11 cellular contexts compared by ENCODE assay signal in the genomic region with DNA sequence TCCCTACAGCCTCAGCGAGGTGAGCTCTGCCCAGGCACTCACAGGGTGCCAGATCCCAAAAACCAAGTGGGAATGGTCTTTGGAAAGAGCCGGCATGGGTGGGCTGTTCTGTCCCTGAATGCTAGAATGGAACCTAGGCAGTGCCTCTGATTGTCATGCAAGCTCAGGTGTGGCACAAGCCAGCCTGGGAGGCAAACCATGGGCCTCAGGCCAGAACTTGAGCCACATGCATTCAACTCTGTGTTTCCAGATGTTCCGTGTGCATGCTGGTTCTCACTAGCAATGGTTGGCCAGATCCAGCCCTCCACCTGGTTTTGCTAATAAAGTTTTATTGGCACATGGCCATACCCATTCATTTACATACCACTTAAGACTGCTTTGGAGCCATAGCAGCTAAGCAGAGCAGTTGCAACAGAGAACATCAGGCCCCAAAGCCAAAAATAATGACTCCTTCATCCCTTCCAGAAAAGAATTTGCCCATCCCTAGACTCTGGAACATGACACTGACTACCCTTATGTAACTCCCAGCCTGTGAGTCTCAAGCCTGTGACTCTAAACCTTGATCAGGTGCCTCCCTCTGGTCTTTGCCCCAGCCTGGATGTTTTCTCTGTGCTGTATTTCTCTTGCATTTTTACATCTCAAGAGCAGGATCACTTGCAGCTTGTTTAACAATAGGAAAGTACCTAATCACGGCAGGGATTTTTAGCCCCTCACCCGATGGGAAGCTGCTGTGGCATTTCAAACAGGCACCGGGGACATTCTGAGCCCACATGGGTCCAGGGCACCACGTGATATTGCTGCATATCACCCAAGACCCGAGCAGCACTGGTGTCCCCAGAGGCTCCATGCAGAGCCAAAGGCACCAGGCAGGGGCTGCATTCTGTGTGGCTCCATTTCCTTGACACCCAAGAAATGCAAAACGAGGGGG. TPM values are rescaled to one million over a fixed set of nuclear protein-coding genes. Genes with fewer than 3 reads are reported as not detected.
DNase-seq lines count a peak whose midpoint lies in the region; ATAC-seq and TF ChIP-seq lines count a peak whose summit lies in the region.
"Had no signal": no experiment of that assay in that cellular context is flagged by ENCODE, and none has a peak within 500 bp of the region (broad histone marks: within the 10 kb centered on the region; RNA-seq: fewer than 3 reads in every experiment).

No MANE protein-coding gene starts in this region.

- H2AFZ ChIP-seq in trophoblast cell (ENCODE audit: insufficient read depth, low read length, poor library complexity): no peak overlapping the region

- TF ChIP-seq CTCF in activated CD8-positive, alpha-beta T cell treated with anti-CD3 and anti-CD28 coated beads for 36 hours (IDR thresholded peaks at IDR 0.05): no peak

- H3K27ac Mint-ChIP-seq in activated CD8-positive, alpha-beta T cell treated with anti-CD3 and anti-CD28 coated beads, Interleukin-2, amount 10 ng/mL, durations not matched to agents 7 days and 5 days: peak overlapping the region; percentile 34
- H3K27ac Mint-ChIP-seq in activated CD8-positive, alpha-beta T cell treated with anti-CD3 and anti-CD28 coated beads for 36 hours: no peak overlapping the region

- no peak overlapping the region for H2BK12ac ChIP-seq in trophoblast cell (ENCODE audit: low read length)

- H3K4me2 ChIP-seq in trophoblast cell (ENCODE audit: low read length): no peak overlapping the region

- H3K4me1 Mint-ChIP-seq in activated CD8-positive, alpha-beta T cell treated with anti-CD3 and anti-CD28 coated beads, Interleukin-2, amount 10 ng/mL, durations not matched to agents 7 days and 5 days (ENCODE audit: low read depth): no peaks in the 10 kb centered on the region
- H3K4me1 Mint-ChIP-seq in activated CD8-positive, alpha-beta T cell treated with anti-CD3 and anti-CD28 coated beads for 36 hours (ENCODE audit: low read depth): no peaks in the 10 kb centered on the region

- H3K27me3 Mint-ChIP-seq in activated CD8-positive, alpha-beta T cell treated with anti-CD3 and anti-CD28 coated beads, Interleukin-2, amount 10 ng/mL, durations not matched to agents 7 days and 5 days (ENCODE audit: low read depth): no peaks in the 10 kb centered on the region
- no peaks in the 10 kb centered on the region for H3K27me3 Mint-ChIP-seq in activated CD8-positive, alpha-beta T cell treated with anti-CD3 and anti-CD28 coated beads for 36 hours

- H3K27me3 ChIP-seq in trophoblast cell (ENCODE audit: insufficient read depth, low read length): no peaks in the 10 kb centered on the region

- no peak overlapping the region for H3K4me3 ChIP-seq in trophoblast cell (ENCODE audit: low read depth, low read length)

- CTCF ChIA-PET in activated CD8-positive, alpha-beta T cell treated with anti-CD3 and anti-CD28 coated beads, Interleukin-2, amount 10 ng/mL, durations not matched to agents 7 days and 5 days (lab: Charles Lee): interaction anchor here (1.0 kb wide), 1 partner anchor 24 kb away, joined by 3 read pairs; no protein-coding TSS in a partner anchor
- CTCF ChIA-PET in activated CD8-positive, alpha-beta T cell treated with anti-CD3 and anti-CD28 coated beads for 36 hours (lab: Charles Lee): no interaction called here

- H3K36me3 Mint-ChIP-seq in activated CD8-positive, alpha-beta T cell treated with anti-CD3 and anti-CD28 coated beads, Interleukin-2, amount 10 ng/mL, durations not matched to agents 7 days and 5 days (ENCODE audit: low read depth): peaks cover 66% of the 10 kb centered on the region
- H3K36me3 Mint-ChIP-seq in activated CD8-positive, alpha-beta T cell treated with anti-CD3 and anti-CD28 coated beads for 36 hours (ENCODE audit: low read depth): peaks cover 51% of the 10 kb centered on the region

- H4K12ac ChIP-seq in trophoblast cell (ENCODE audit: low read depth, low read length): no peak overlapping the region

- peaks cover 6 to 14% of the 10 kb centered on the region in 2 experiments for H3K4me1 ChIP-seq in trophoblast cell (ENCODE audit: control insufficient read depth in 1 of 2, insufficient read depth in 2 of 2, low read length in 2 of 2)

- ATAC-seq in activated CD8-positive, alpha-beta T cell treated with anti-CD3 and anti-CD28 coated beads, Interleukin-2, amount 10 ng/mL, durations not matched to agents 7 days and 5 days: no peak
- no peak for ATAC-seq in activated CD8-positive, alpha-beta T cell treated with anti-CD3 and anti-CD28 coated beads for 36 hours
- ATAC-seq in GM19351 (IDR thresholded peaks at IDR 0.05; ENCODE audit: unreplicated experiment) (no peak), GM18858 (IDR thresholded peaks at IDR 0.05; ENCODE audit: unreplicated experiment) (no peak)

- no peak overlapping the region for H2BK120ac ChIP-seq in trophoblast cell (ENCODE audit: insufficient read depth, low read length, poor library complexity)

- H4K8ac ChIP-seq in trophoblast cell (ENCODE audit: low read depth, low read length): no peak overlapping the region

- no peak overlapping the region for H3K14ac ChIP-seq in trophoblast cell (ENCODE audit: low read length)

- no peak overlapping the region for H3K18ac ChIP-seq in trophoblast cell (ENCODE audit: low read length)

- no peak overlapping the region for H4K91ac ChIP-seq in trophoblast cell (ENCODE audit: low read depth, low read length)

- H3K9ac ChIP-seq in trophoblast cell (ENCODE audit: low read length): no peak overlapping the region

- WGBS in trophoblast cell (ENCODE audit: extremely low coverage, insufficient coverage, insufficient read length): no CpG with 5 or more reads among the region's 9 CpGs

- intact Hi-C loops in activated CD8-positive, alpha-beta T cell treated with anti-CD3 and anti-CD28 coated beads for 36 hours (cut with micrococcal nuclease): no loop called here

- no peak overlapping the region for H3K4ac ChIP-seq in trophoblast cell (ENCODE audit: low read depth, low read length)

- H3K9me3 ChIP-seq in trophoblast cell (ENCODE audit: insufficient read depth, low read depth, low read length): peaks cover 1% of the 10 kb centered on the region

- DNase-seq in activated CD8-positive, alpha-beta T cell treated with anti-CD3 and anti-CD28 coated beads, Interleukin-2, amount 10 ng/mL, durations not matched to agents 7 days and 5 days: no peak
- DNase-seq in activated CD8-positive, alpha-beta T cell treated with anti-CD3 and anti-CD28 coated beads for 36 hours: no peak
- peak; percentile 9 for DNase-seq in RPMI7951 (ENCODE audit: low read depth)
- peak; percentile 6 for DNase-seq in fibroblast of peridontal ligament (ENCODE audit: extremely low read depth)
- DNase-seq in trophoblast cell: peak; percentile 56 to 75
- DNase-seq in NCI-H510A (lab: John Stamatoyannopoulos, UW): no peak
- DNase-seq: activated T-cell treated with anti-CD3 and anti-CD28 coated beads for 4 hours, cortex of kidney, MV-4-11 had no signal

- H3K79me2 ChIP-seq in trophoblast cell (ENCODE audit: control insufficient read depth, insufficient read depth, low read length, poor library complexity): peaks cover 1% of the 10 kb centered on the region

- peaks cover 6% of the 10 kb centered on the region for H3K79me1 ChIP-seq in trophoblast cell (ENCODE audit: low read length)

- peaks cover 6% of the 10 kb centered on the region for H3K9me3 Mint-ChIP-seq in activated CD8-positive, alpha-beta T cell treated with anti-CD3 and anti-CD28 coated beads, Interleukin-2, amount 10 ng/mL, durations not matched to agents 7 days and 5 days (ENCODE audit: insufficient read depth)
- H3K9me3 Mint-ChIP-seq in activated CD8-positive, alpha-beta T cell treated with anti-CD3 and anti-CD28 coated beads for 36 hours: peaks cover 4% of the 10 kb centered on the region

- peaks cover 63 to 76% of the 10 kb centered on the region in 2 experiments for H3K36me3 ChIP-seq in trophoblast cell (ENCODE audit: control insufficient read depth in 1 of 2, insufficient read depth in 2 of 2, low read length in 2 of 2)

- no peak overlapping the region for H2AK5ac ChIP-seq in trophoblast cell (ENCODE audit: low read length)

- H3K23ac ChIP-seq in trophoblast cell (ENCODE audit: low read length): no peak overlapping the region

- H3K27ac ChIP-seq in trophoblast cell (ENCODE audit: low read depth, low read length): no peak overlapping the region

- H3K4me3 Mint-ChIP-seq in activated CD8-positive, alpha-beta T cell treated with anti-CD3 and anti-CD28 coated beads, Interleukin-2, amount 10 ng/mL, durations not matched to agents 7 days and 5 days: no peak overlapping the region
- no peak overlapping the region for H3K4me3 Mint-ChIP-seq in activated CD8-positive, alpha-beta T cell treated with anti-CD3 and anti-CD28 coated beads for 36 hours

- POLR2A ChIA-PET in activated CD8-positive, alpha-beta T cell treated with anti-CD3 and anti-CD28 coated beads, Interleukin-2, amount 10 ng/mL, durations not matched to agents 7 days and 5 days (lab: Charles Lee): interaction anchor here (0.7 kb wide), 1 partner anchor 34 kb away, joined by 3 read pairs; no protein-coding TSS in a partner anchor
- POLR2A ChIA-PET in activated CD8-positive, alpha-beta T cell treated with anti-CD3 and anti-CD28 coated beads for 36 hours (lab: Charles Lee): no interaction called here

- no peak overlapping the region for H2BK5ac ChIP-seq in trophoblast cell (ENCODE audit: low read depth, low read length, poor library complexity)

RNA-seq across cellular contexts. Expression of a gene that starts 55.4 kb away (rescaled TPM):
- total RNA-seq in activated CD8-positive, alpha-beta T cell treated with anti-CD3 and anti-CD28 coated beads, Interleukin-2, amount 10 ng/mL, durations not matched to agents 7 days and 5 days: 10 to 100 TPM; 26.5 to 27.9 TPM
- 10 to 100 TPM; 26.5 to 27.1 TPM for total RNA-seq in activated CD8-positive, alpha-beta T cell treated with anti-CD3 and anti-CD28 coated beads for 36 hours
- 38.6 and 40.6 TPM in 2 replicates for total RNA-seq in RPMI7951 (2014; rRNA removed; shearing (Covaris generic))
- polyA plus RNA-seq in trophoblast cell (2013): 10.3 and 10.4 TPM in 2 replicates

Comparison
In these comparisons a context has a peak if more than half of its experiments do, and no peak if none do; other contexts are left out.
1. DNase-seq: peak in RPMI7951 (single experiment), fibroblast of peridontal ligament (single experiment) and trophoblast cell (2 of 2); none in activated CD8-positive, alpha-beta T cell treated with anti-CD3 and anti-CD28 coated beads, Interleukin-2, amount 10 ng/mL, durations not matched to agents 7 days and 5 days (single experiment), activated CD8-positive, alpha-beta T cell treated with anti-CD3 and anti-CD28 coated beads for 36 hours (single experiment) and NCI-H510A (single experiment).